Comparison of ENCODE assay signal across 8 cellular contexts in the genomic region with DNA sequence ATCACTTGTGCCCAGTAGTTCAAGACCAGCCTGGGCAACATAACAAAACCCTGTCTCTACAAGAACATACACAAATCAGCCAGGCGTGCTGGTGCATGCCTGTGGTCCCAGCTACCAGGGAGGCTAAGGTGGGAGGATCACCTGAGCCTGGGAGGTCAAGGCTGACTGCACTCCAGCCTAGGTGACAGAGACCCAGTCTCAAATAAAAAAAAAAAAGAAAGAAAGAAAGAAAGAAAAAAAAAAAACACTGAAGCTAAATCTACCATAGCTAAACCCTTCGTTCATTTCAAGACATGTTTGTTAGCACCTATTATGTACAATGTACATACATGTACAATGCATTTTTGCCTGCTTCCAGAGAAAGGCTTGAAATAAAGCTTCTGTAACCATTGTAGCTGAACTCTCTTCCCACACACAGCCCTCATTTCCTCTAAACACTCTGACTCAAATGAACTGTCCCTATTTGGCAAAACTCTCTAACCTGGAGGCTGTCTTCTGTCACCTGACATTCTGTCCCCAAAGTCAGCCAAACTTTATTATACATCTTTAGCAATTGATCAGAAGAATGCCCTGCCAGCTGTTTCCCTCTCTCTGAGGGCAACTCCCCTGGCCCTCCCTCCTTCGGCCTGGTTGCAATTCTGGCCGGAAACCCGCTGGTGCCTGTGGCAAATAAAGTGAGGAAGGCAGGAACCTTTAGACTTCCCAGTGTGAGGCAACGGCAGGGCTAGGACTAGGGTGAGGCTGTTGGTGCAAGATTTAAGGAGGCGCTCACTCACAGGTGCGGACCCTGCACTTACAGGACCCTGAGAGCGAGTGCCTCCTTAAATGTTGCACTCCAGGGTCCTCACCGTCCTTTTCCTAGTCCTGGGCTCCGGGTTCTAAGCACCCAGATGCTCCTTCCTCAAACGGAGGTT. TPM values are rescaled to one million over a fixed set of nuclear protein-coding genes. Genes with fewer than 3 reads are reported as not detected.
DNase-seq lines count a peak whose midpoint lies in the region; ATAC-seq and TF ChIP-seq lines count a peak whose summit lies in the region.

No MANE protein-coding gene starts in this region.

- TF ChIP-seq CTCF in GM12865 (IDR thresholded peaks at IDR 0.05; ENCODE audit: insufficient read depth, low read depth, low read length, missing control alignments) = no peak
- no peak for TF ChIP-seq CTCF in foreskin keratinocyte (conservative IDR thresholded peaks at IDR 0.05)
- no peak for TF ChIP-seq CTCF in neural crest cell (conservative IDR thresholded peaks at IDR 0.05)

- no peaks in the 10 kb centered on the region for H3K9me3 Mint-ChIP-seq in neural crest cell

- peak overlapping the region; percentile 95 for H3K4me3 Mint-ChIP-seq in neural crest cell

- H3K27me3 ChIP-seq in foreskin keratinocyte = no peaks in the 10 kb centered on the region

- H3K36me3 Mint-ChIP-seq in neural crest cell (ENCODE audit: low read depth) = no peaks in the 10 kb centered on the region

- H3K4me3 ChIP-seq in GM12865 (ENCODE audit: low read depth, low read length) = peak overlapping the region; percentile 92

- no peak for TF ChIP-seq POLR2A in GM18505 (IDR thresholded peaks at IDR 0.05; ENCODE audit: borderline replicate concordance, extremely low read depth, insufficient read depth, insufficient read length)

- H3K4me1 ChIP-seq in foreskin keratinocyte = peaks cover 15% of the 10 kb centered on the region

- H3K4me1 Mint-ChIP-seq in neural crest cell = peaks cover 32% of the 10 kb centered on the region

- peak overlapping the region; percentile 93 for H3K27ac ChIP-seq in foreskin keratinocyte

- peak; percentile 22 for ATAC-seq in foreskin keratinocyte
- ATAC-seq in GM19395 (IDR thresholded peaks at IDR 0.05; ENCODE audit: unreplicated experiment) = no peak
- ATAC-seq in GM18505 (IDR thresholded peaks at IDR 0.05; ENCODE audit: unreplicated experiment) = no peak

- peak; percentile 58 for DNase-seq in GM12865 (ENCODE audit: low read depth)
- peak; percentile 97 for DNase-seq in Kasumi-1 (lab: John Stamatoyannopoulos, UW)
- peak; percentile 67 to 68 for DNase-seq in activated T-cell treated with anti-CD3 and anti-CD28 coated beads, Interleukin-2, amount 50 U/mL, for 48 hours
- DNase-seq in foreskin keratinocyte = peak; percentile 60 to 77
- no peak for DNase-seq in neural crest cell (ENCODE audit: low read depth, low spot score)
- DNase-seq in NCI-H345 (lab: John Stamatoyannopoulos, UW) = no peak

- H3K27me3 Mint-ChIP-seq in neural crest cell (ENCODE audit: low read depth) = peaks cover 3% of the 10 kb centered on the region

- H3K27ac Mint-ChIP-seq in neural crest cell (ENCODE audit: unreplicated experiment) = no peak overlapping the region

RNA-seq across cellular contexts. Expression of a gene that starts 1.8 kb away (rescaled TPM):
- total RNA-seq in foreskin keratinocyte (151 and 168 TPM in 2 replicates), neural crest cell (23.7 and 25.0 TPM in 2 replicates)
- polyA plus RNA-seq in foreskin keratinocyte = 239 and 287 TPM in 2 replicates

RNA-seq across cellular contexts. Expression of a gene that starts 7.8 kb away (rescaled TPM):
- total RNA-seq in foreskin keratinocyte = 0.37 and 0.42 TPM in 2 replicates
- polyA plus RNA-seq in foreskin keratinocyte = 0.67 and 0.91 TPM in 2 replicates
- 0.57 and 0.72 TPM in 2 replicates for total RNA-seq in neural crest cell

RNA-seq across cellular contexts. Expression of a gene that starts 20.6 kb away (rescaled TPM):
- total RNA-seq in foreskin keratinocyte (14.8 and 15.4 TPM in 2 replicates), neural crest cell (13.3 and 14.3 TPM in 2 replicates)
- polyA plus RNA-seq in foreskin keratinocyte = 9.8 and 11.2 TPM in 2 replicates

RNA-seq across cellular contexts. Expression of a gene that starts 50.1 kb away (rescaled TPM):
- 28.8 and 31.1 TPM in 2 replicates for total RNA-seq in foreskin keratinocyte
- 34.4 and 35.8 TPM in 2 replicates for polyA plus RNA-seq in foreskin keratinocyte
- total RNA-seq in neural crest cell = 79.4 and 82.0 TPM in 2 replicates

RNA-seq across cellular contexts. Expression of a gene that starts 50.4 kb away (rescaled TPM):
- total RNA-seq in foreskin keratinocyte (16.6 and 19.5 TPM in 2 replicates), neural crest cell (9.5 and 11.7 TPM in 2 replicates)
- polyA plus RNA-seq in foreskin keratinocyte = 20.2 and 22.6 TPM in 2 replicates

Comparison
In these comparisons a context has a peak if more than half of its experiments do, and no peak if none do; other contexts are left out.
1. DNase-seq: peak in GM12865 (single experiment), Kasumi-1 (2 of 2), activated T-cell treated with anti-CD3 and anti-CD28 coated beads, Interleukin-2, amount 50 U/mL, for 48 hours (2 of 2) and foreskin keratinocyte (2 of 2); none in neural crest cell (single experiment) and NCI-H345 (single experiment).